Comparison of ENCODE assay signal across 14 cellular contexts in the genomic region with DNA sequence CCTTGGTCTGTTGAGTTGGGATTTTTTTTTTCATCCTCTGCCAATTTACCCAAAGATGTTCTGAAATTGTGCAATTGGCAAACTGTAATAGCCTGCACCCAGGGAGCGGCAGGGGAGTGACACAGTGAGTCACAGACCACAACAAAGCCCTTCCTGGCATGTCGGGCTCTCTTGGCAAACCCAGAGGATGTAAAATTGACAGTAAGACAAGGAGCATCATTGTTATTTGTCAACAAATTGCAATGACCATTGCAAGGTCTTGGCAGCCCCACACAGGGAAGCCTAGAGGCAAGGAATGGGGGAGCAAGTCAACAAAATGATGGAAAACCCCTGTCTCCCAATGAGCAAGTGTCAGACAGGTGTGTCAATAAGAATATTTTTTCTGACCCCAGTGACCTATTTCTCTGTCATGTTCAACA.
DNase-seq lines count a peak whose midpoint lies in the region; ATAC-seq, FAIRE-seq and TF ChIP-seq lines count a peak whose summit lies in the region.
"Had no signal": no experiment of that assay in that cellular context is flagged by ENCODE, and none has a peak within 500 bp of the region (broad histone marks: within the 10 kb centered on the region; RNA-seq: fewer than 3 reads in every experiment).

No MANE protein-coding gene starts in this region.

- TF ChIP-seq EP300 in HepG2 (IDR thresholded peaks at IDR 0.05; ENCODE audit: low read depth in 2 of 2, low read length in 2 of 2): peak in 1 of 2 experiments; percentile 39; a peak in 1 of 4 replicates
- peak; percentile 75 for TF ChIP-seq EP300 in HepG2 (CRISPR knock-in tag; IDR thresholded peaks at IDR 0.05; ENCODE audit: borderline replicate concordance)

- TF ChIP-seq POLR2A in HepG2 (IDR thresholded peaks at IDR 0.05; ENCODE audit: insufficient read depth in 1 of 2, low read depth in 2 of 2, low read length in 2 of 2): no peak

- H4K20me1 ChIP-seq in BLaER1 (no peaks in the 10 kb centered on the region), HepG2 (ENCODE audit: insufficient read depth, low read length) (no peaks in the 10 kb centered on the region)

- H3K27ac Mint-ChIP-seq in Caco-2 (ENCODE audit: unreplicated experiment): no peak overlapping the region
- H3K27ac Mint-ChIP-seq in activated CD4-positive, alpha-beta T cell treated with anti-CD3 and anti-CD28 coated beads, Interleukin-2, amount 10 ng/mL, durations not matched to agents 7 days and 5 days: no peak overlapping the region

- no peak for TF ChIP-seq RAD21 in HepG2 (CRISPR knock-in tag; IDR thresholded peaks at IDR 0.05)

- ATAC-seq in HepG2 (no peak), GM21367 (IDR thresholded peaks at IDR 0.05; ENCODE audit: unreplicated experiment) (no peak)
- ATAC-seq: GM12878, left cardiac atrium had no signal

- H3K79me2 ChIP-seq in HepG2 (ENCODE audit: insufficient read depth, low read length): no peaks in the 10 kb centered on the region

- H2AFZ ChIP-seq in HepG2 (ENCODE audit: low read length): no peak overlapping the region

- in situ Hi-C loops in astrocyte of the spinal cord (cut with HindIII; ENCODE audit: low sequenced_read_pairs): no loop called here
- in situ Hi-C loops in HepG2 (cut with HindIII; ENCODE audit: extremely low pct_ligation_motif_present, low pct_unique_long_range_greater_than_20kb): no loop called here

- no peaks in the 10 kb centered on the region for H3K36me3 Mint-ChIP-seq in Caco-2 (ENCODE audit: insufficient read depth, unreplicated experiment)
- H3K36me3 Mint-ChIP-seq in activated CD4-positive, alpha-beta T cell treated with anti-CD3 and anti-CD28 coated beads, Interleukin-2, amount 10 ng/mL, durations not matched to agents 7 days and 5 days (ENCODE audit: low read depth): no peaks in the 10 kb centered on the region

- CTCF ChIA-PET in HepG2 (lab: Yijun Ruan, JAX; ENCODE audit: low intra/inter-chr PET ratio, low total read pairs): no interaction called here
- CTCF ChIA-PET in Caco-2 (lab: Charles Lee): no interaction called here
- CTCF ChIA-PET in activated CD4-positive, alpha-beta T cell treated with anti-CD3 and anti-CD28 coated beads, Interleukin-2, amount 10 ng/mL, durations not matched to agents 7 days and 5 days (lab: Charles Lee): no interaction called here

- no peak overlapping the region for H3K9ac ChIP-seq in BLaER1
- H3K9ac ChIP-seq in HepG2 (ENCODE audit: insufficient read depth, low read depth, low read length): no peak overlapping the region

- H3K4me3 Mint-ChIP-seq in Caco-2 (ENCODE audit: unreplicated experiment): no peak overlapping the region
- H3K4me3 Mint-ChIP-seq in activated CD4-positive, alpha-beta T cell treated with anti-CD3 and anti-CD28 coated beads, Interleukin-2, amount 10 ng/mL, durations not matched to agents 7 days and 5 days: no peak overlapping the region

- no peaks in the 10 kb centered on the region for H3K4me1 Mint-ChIP-seq in Caco-2 (ENCODE audit: low read depth, unreplicated experiment)
- H3K4me1 Mint-ChIP-seq in activated CD4-positive, alpha-beta T cell treated with anti-CD3 and anti-CD28 coated beads, Interleukin-2, amount 10 ng/mL, durations not matched to agents 7 days and 5 days: no peaks in the 10 kb centered on the region

- TF ChIP-seq CTCF in astrocyte of the spinal cord (IDR thresholded peaks at IDR 0.05; ENCODE audit: low read depth, low read length) (no peak), HepG2 (CRISPR knock-in tag; IDR thresholded peaks at IDR 0.05) (no peak), Caco-2 (IDR thresholded peaks at IDR 0.05; ENCODE audit: insufficient read depth in 1 of 2, low read depth in 1 of 2, low read length in 1 of 2, severe bottlenecking in 1 of 2, unreplicated experiment in 1 of 2) (no peak)

- H3K9me3 Mint-ChIP-seq in Caco-2 (ENCODE audit: unreplicated experiment): no peaks in the 10 kb centered on the region
- H3K9me3 Mint-ChIP-seq in activated CD4-positive, alpha-beta T cell treated with anti-CD3 and anti-CD28 coated beads, Interleukin-2, amount 10 ng/mL, durations not matched to agents 7 days and 5 days: no peaks in the 10 kb centered on the region

- no peak for FAIRE-seq in HepG2 (lab: Jason Lieb, UNC)
- FAIRE-seq: GM12878 had no signal

- H3K4me2 ChIP-seq in BLaER1 (peak overlapping the region; percentile 11; the same call in 1 of the 2 replicates), HepG2 (ENCODE audit: low read depth, low read length) (no peak overlapping the region)

- 0% methylated on average over 2 of the region's 2 CpGs for WGBS in HepG2 (ENCODE audit: low lambda C conversion rate)

- peak; percentile 95 for DNase-seq in LoVo (ENCODE audit: low spot score)
- DNase-seq in astrocyte of the spinal cord (ENCODE audit: low read depth, low spot score): peak; percentile 3
- DNase-seq in HepG2 (ENCODE audit: low spot score): peak; percentile 46
- DNase-seq in Caco-2: no peak
- DNase-seq in activated CD4-positive, alpha-beta T cell treated with anti-CD3 and anti-CD28 coated beads, Interleukin-2, amount 10 ng/mL, durations not matched to agents 7 days and 5 days: no peak
- DNase-seq in GOT3 (lab: John Stamatoyannopoulos, UW): no peak
- DNase-seq: erythroblast; KBM-7; left cardiac atrium; stimulated activated CD4-positive, alpha-beta T cell treated with anti-CD3 and anti-CD28 coated beads, Interleukin-4, amount 100 ng/mL, for 24 hours had no signal

- H3K9me3 ChIP-seq in BLaER1: no peaks in the 10 kb centered on the region
- no peaks in the 10 kb centered on the region for H3K9me3 ChIP-seq in HepG2 (ENCODE audit: low read length)
- no peaks in the 10 kb centered on the region for H3K9me3 ChIP-seq in Caco-2
- H3K9me3 ChIP-seq: thoracic aorta had no signal

- H3K36me3 ChIP-seq in BLaER1 (no peaks in the 10 kb centered on the region), HepG2 (replicated peaks in 1 of 2; ENCODE audit: control insufficient read depth in 1 of 2, insufficient read depth in 2 of 2, low read length in 2 of 2) (no peaks in the 10 kb centered on the region), Caco-2 (ENCODE audit: control insufficient read depth, insufficient read depth, low read length) (no peaks in the 10 kb centered on the region)
- H3K36me3 ChIP-seq: thoracic aorta had no signal

- H3K27me3 Mint-ChIP-seq in Caco-2 (ENCODE audit: insufficient read depth, unreplicated experiment): peaks cover 10% of the 10 kb centered on the region
- H3K27me3 Mint-ChIP-seq in activated CD4-positive, alpha-beta T cell treated with anti-CD3 and anti-CD28 coated beads, Interleukin-2, amount 10 ng/mL, durations not matched to agents 7 days and 5 days: no peaks in the 10 kb centered on the region

- H3K27me3 ChIP-seq in BLaER1: no peaks in the 10 kb centered on the region
- H3K27me3 ChIP-seq in HepG2 (ENCODE audit: control insufficient read depth in 1 of 2, insufficient read depth in 2 of 2, low read length in 2 of 2): no peaks in the 10 kb centered on the region
- H3K27me3 ChIP-seq in Caco-2 (replicated peaks; ENCODE audit: control insufficient read depth, insufficient read depth, low read length): no peaks in the 10 kb centered on the region; the same call in 1 of the 2 replicates

- H3K4me3 ChIP-seq in BLaER1 (no peak overlapping the region), astrocyte of the spinal cord (ENCODE audit: low read depth, low read length) (no peak overlapping the region), HepG2 (replicated peaks in 1 of 3; ENCODE audit: insufficient read depth in 1 of 3, low read depth in 2 of 3, low read length in 3 of 3) (no peak overlapping the region), Caco-2 (ENCODE audit: low read depth, low read length) (no peak overlapping the region)
- H3K4me3 ChIP-seq: GM12878, thoracic aorta had no signal

- H3K27ac ChIP-seq in BLaER1: no peak overlapping the region
- H3K27ac ChIP-seq in HepG2 (ENCODE audit: extremely low read length, insufficient read depth, low read length): no peak overlapping the region
- H3K27ac ChIP-seq: thoracic aorta had no signal

- BruUV-seq in HepG2 (replicated peaks; lab: Mats Ljungman, UMichigan) (no TSS peak), Caco-2 (replicated peaks; lab: Mats Ljungman, UMichigan) (no TSS peak)

- POLR2A ChIA-PET in HepG2 (lab: Yijun Ruan, JAX) (interaction anchor here (1.0 kb wide), 2 partner anchors 10 to 134 kb away, joined by 3 read pairs; no protein-coding TSS in a partner anchor), Caco-2 (lab: Charles Lee) (no interaction called here)
- POLR2A ChIA-PET in activated CD4-positive, alpha-beta T cell treated with anti-CD3 and anti-CD28 coated beads, Interleukin-2, amount 10 ng/mL, durations not matched to agents 7 days and 5 days (lab: Charles Lee): no interaction called here

- intact Hi-C loops in HepG2 (cut with micrococcal nuclease; ENCODE audit: unreplicated experiment) (no loop called here), Caco-2 (cut with micrococcal nuclease; ENCODE audit: unreplicated experiment) (no loop called here)

- H3K4me1 ChIP-seq in BLaER1 (peaks cover 35% of the 10 kb centered on the region), HepG2 (ENCODE audit: insufficient read depth, low read length) (peaks cover 10% of the 10 kb centered on the region; the same call in 1 of the 2 replicates), Caco-2 (no peaks in the 10 kb centered on the region)

TF ChIP-seq in HepG2, 621 proteins besides CTCF, POLR2A, EP300 and RAD21 (continues in another document):
- TF ChIP-seq KDM1A (CRISPR knock-in tag; IDR thresholded peaks at IDR 0.05) (peak; percentile 35; the same call in 1 of the 2 replicates), ZNF782 (CRISPR knock-in tag; IDR thresholded peaks at IDR 0.05; ENCODE audit: borderline replicate concordance) (no peak), ZNF350 (CRISPR knock-in tag; IDR thresholded peaks at IDR 0.05; ENCODE audit: borderline replicate concordance, low read depth) (no peak), CBFB (CRISPR knock-in tag; IDR thresholded peaks at IDR 0.05) (no peak), TSC22D2 (CRISPR knock-in tag; IDR thresholded peaks at IDR 0.05; ENCODE audit: borderline replicate concordance) (no peak), ETV5 (CRISPR knock-in tag; IDR thresholded peaks at IDR 0.05; ENCODE audit: borderline replicate concordance) (0 out of 2 replicates have a peak, but pooled peaks have one; percentile 9), NFATC3 (CRISPR knock-in tag; IDR thresholded peaks at IDR 0.05) (no peak)
- TF ChIP-seq, protein P1, sequence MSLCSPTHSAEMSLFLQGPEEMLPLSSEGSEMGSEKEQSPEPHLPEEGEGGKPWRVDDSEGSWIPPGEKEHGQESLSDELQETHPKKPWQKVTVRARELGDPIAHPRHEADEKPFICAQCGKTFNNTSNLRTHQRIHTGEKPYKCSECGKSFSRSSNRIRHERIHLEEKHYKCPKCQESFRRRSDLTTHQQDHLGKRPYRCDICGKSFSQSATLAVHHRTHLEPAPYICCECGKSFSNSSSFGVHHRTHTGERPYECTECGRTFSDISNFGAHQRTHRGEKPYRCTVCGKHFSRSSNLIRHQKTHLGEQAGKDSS (CRISPR knock-in tag; IDR thresholded peaks at IDR 0.05; ENCODE audit: borderline replicate concordance, low read depth): no peak

Comparison
In these comparisons a context has a peak if more than half of its experiments do, and no peak if none do; other contexts are left out.
1. DNase-seq: peak in LoVo (single experiment), astrocyte of the spinal cord (single experiment) and HepG2 (single experiment); none in Caco-2 (0 of 2), activated CD4-positive, alpha-beta T cell treated with anti-CD3 and anti-CD28 coated beads, Interleukin-2, amount 10 ng/mL, durations not matched to agents 7 days and 5 days (single experiment) and GOT3 (single experiment).